Comparison of ENCODE assay signal across 10 cellular contexts in the genomic region with DNA sequence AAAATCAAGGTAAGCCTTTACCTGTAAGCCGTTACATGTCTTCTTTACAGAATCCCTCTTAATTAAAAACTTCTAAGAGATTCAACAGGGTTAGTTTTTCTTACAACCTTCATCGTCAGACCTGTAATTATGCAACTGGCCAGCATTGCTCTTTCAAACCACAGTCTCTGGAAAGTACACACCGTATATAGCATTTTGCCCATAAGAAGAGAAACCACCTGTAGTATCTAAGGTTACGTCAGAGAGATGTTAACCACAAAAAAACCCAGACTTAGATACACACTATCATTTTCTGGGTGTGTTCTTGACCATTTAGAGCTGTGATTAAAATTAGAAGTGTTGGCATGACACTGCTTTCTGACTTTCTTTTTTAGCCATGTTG.
DNase-seq lines count a peak whose midpoint lies in the region; ATAC-seq and TF ChIP-seq lines count a peak whose summit lies in the region.
"Had no signal": no experiment of that assay in that cellular context is flagged by ENCODE, and none has a peak within 500 bp of the region (broad histone marks: within the 10 kb centered on the region; RNA-seq: fewer than 3 reads in every experiment).

No MANE protein-coding gene starts in this region.

- no peaks in the 10 kb centered on the region for H3K79me2 ChIP-seq in smooth muscle cell (ENCODE audit: low read depth)

- no peaks in the 10 kb centered on the region for H3K36me3 ChIP-seq in smooth muscle cell (ENCODE audit: low read depth)

- no peaks in the 10 kb centered on the region for H4K20me1 ChIP-seq in smooth muscle cell (ENCODE audit: low read depth)

- H3K27me3 ChIP-seq in smooth muscle cell (ENCODE audit: low read depth), result peaks cover 4% of the 10 kb centered on the region

- H3K9ac ChIP-seq in smooth muscle cell (ENCODE audit: low read depth), result no peak overlapping the region

- ATAC-seq in GM19395 (IDR thresholded peaks at IDR 0.05; ENCODE audit: unreplicated experiment) (peak; percentile 95), HG02870 (IDR thresholded peaks at IDR 0.05; ENCODE audit: unreplicated experiment) (peak; percentile 96), HG03575 (IDR thresholded peaks at IDR 0.05; ENCODE audit: extremely low read depth, insufficient number of reproducible peaks, low FRiP score, unreplicated experiment) (peak; percentile 95)
- ATAC-seq: activated T-cell treated with anti-CD3 and anti-CD28 coated beads, Interleukin-2, amount 50 U/mL, for 4 hours had no signal

- H3K4me3 ChIP-seq in GM12865 (ENCODE audit: low read depth, low read length) (peak overlapping the region; percentile 38), smooth muscle cell (no peak overlapping the region)

- H2AFZ ChIP-seq in smooth muscle cell (ENCODE audit: low read depth), result no peak overlapping the region

- no peaks in the 10 kb centered on the region for H3K9me3 ChIP-seq in smooth muscle cell (replicated peaks; ENCODE audit: low read depth)

- H3K4me2 ChIP-seq in smooth muscle cell, result no peak overlapping the region

- DNase-seq in GM12865 (ENCODE audit: low read depth) (peak; percentile 95), iPS-NIHi7 (ENCODE audit: extremely low spot score) (no peak), OCI-M2 (lab: John Stamatoyannopoulos, UW; ENCODE audit: unreplicated experiment) (no peak), smooth muscle cell (lab: John Stamatoyannopoulos, UW; ENCODE audit: unreplicated experiment) (no peak), NCI-H128 (lab: John Stamatoyannopoulos, UW; ENCODE audit: unreplicated experiment) (no peak)
- DNase-seq: activated T-cell treated with anti-CD3 and anti-CD28 coated beads, Interleukin-2, amount 50 U/mL, for 4 hours; stimulated activated naive CD4-positive, alpha-beta T cell had no signal

- 74% methylated on average over 4 of the region's 4 CpGs for WGBS in smooth muscle cell (ENCODE audit: low lambda C conversion rate)

- H3K4me1 ChIP-seq in smooth muscle cell (ENCODE audit: low read depth), result no peaks in the 10 kb centered on the region

- no peak overlapping the region for H3K27ac ChIP-seq in smooth muscle cell (ENCODE audit: low read depth)

- H3F3A ChIP-seq in smooth muscle cell (ENCODE audit: low read depth), result no peaks in the 10 kb centered on the region

- no peak for TF ChIP-seq CTCF in GM12865 (IDR thresholded peaks at IDR 0.05; ENCODE audit: insufficient read depth, low read depth, low read length, missing control alignments)
- TF ChIP-seq CTCF in smooth muscle cell (IDR thresholded peaks at IDR 0.05; ENCODE audit: borderline replicate concordance, insufficient read depth, poor library complexity, severe bottlenecking), result no peak
